19 cellular contexts compared by ENCODE assay signal in genomic region chr3:8442993-8443670, GRCh38. TPM values are rescaled to one million over a fixed set of nuclear protein-coding genes. Genes with fewer than 3 reads are reported as not detected.
DNase-seq lines count a peak whose midpoint lies in the region; ATAC-seq and TF ChIP-seq lines count a peak whose summit lies in the region.
"Had no signal": no experiment of that assay in that cellular context is flagged by ENCODE, and none has a peak within 500 bp of the region (broad histone marks: within the 10 kb centered on the region; RNA-seq: fewer than 3 reads in every experiment).

No MANE protein-coding gene starts in this region.

- H3K9ac ChIP-seq in PC-3 (ENCODE audit: low read length): peak overlapping the region; percentile 63

- H3F3A ChIP-seq in PC-3 (ENCODE audit: low read length, unreplicated experiment): no peaks in the 10 kb centered on the region

- no peaks in the 10 kb centered on the region for H3K4me1 Mint-ChIP-seq in activated naive CD8-positive, alpha-beta T cell treated with anti-CD3 and anti-CD28 coated beads for 36 hours
- H3K4me1 Mint-ChIP-seq in activated CD4-positive, alpha-beta T cell treated with anti-CD3 and anti-CD28 coated beads, Interleukin-2, amount 10 ng/mL, durations not matched to agents 24 days and 14 days: no peaks in the 10 kb centered on the region
- H3K4me1 Mint-ChIP-seq: immature natural killer cell had no signal

- 60 to 85% (median 71%) methylated on average over 5 of the region's 5 CpGs for WGBS in spleen, 5 donors

- CTCF ChIA-PET in PC-3 (lab: Charles Lee): interaction anchor here (1.1 kb wide), 1 partner anchor 178 kb away, joined by 5 read pairs; no protein-coding TSS in a partner anchor

- no peak overlapping the region for H3K4me3 ChIP-seq in PC-3 (ENCODE audit: low read length)
- H3K4me3 ChIP-seq in astrocyte of the spinal cord (ENCODE audit: low read depth, low read length): no peak overlapping the region
- no peak overlapping the region for H3K4me3 ChIP-seq in spleen
- H3K4me3 ChIP-seq: colonic mucosa, HAP-1, skin epidermis, testis had no signal

- H3K9me3 ChIP-seq in PC-3 (ENCODE audit: low read length) (no peaks in the 10 kb centered on the region), spleen (peaks cover 0 to 6% (median 0%) of the 10 kb centered on the region in 8 donors)
- H3K9me3 ChIP-seq: colonic mucosa, testis had no signal

- H3K79me2 ChIP-seq in PC-3 (ENCODE audit: low read length): no peaks in the 10 kb centered on the region

- H3K27me3 Mint-ChIP-seq in activated naive CD8-positive, alpha-beta T cell treated with anti-CD3 and anti-CD28 coated beads for 36 hours: peaks cover 7% of the 10 kb centered on the region
- no peaks in the 10 kb centered on the region for H3K27me3 Mint-ChIP-seq in activated CD4-positive, alpha-beta T cell treated with anti-CD3 and anti-CD28 coated beads, Interleukin-2, amount 10 ng/mL, durations not matched to agents 24 days and 14 days

- H3K4me1 ChIP-seq in PC-3 (ENCODE audit: insufficient read depth, low read length) (peaks cover 52% of the 10 kb centered on the region), spleen (peaks cover 8 to 50% (median 25%) of the 10 kb centered on the region in 6 donors)

- H2AFZ ChIP-seq in PC-3 (ENCODE audit: low read length): no peak overlapping the region

- H3K4me2 ChIP-seq in PC-3 (ENCODE audit: low read length): no peak overlapping the region; the same call in 1 of the 2 replicates

- intact Hi-C loops in PC-3 (cut with micrococcal nuclease) (loop anchor here (1.0 kb wide), 1 partner anchor 164 kb away; no protein-coding TSS in a partner anchor), spleen (cut with DNase I; ENCODE audit: low total_unique reads) (loop anchor here (5.0 kb wide), 1 partner anchor 179 kb away; no protein-coding TSS in a partner anchor), head of caudate nucleus (cut with DNase I) (loop anchor here (2.0 to 10.0 kb wide), 2 partner anchors 62 to 180 kb away; partner anchors contain the start of gene LMCD1)
- intact Hi-C loops in activated CD4-positive, alpha-beta T cell treated with anti-CD3 and anti-CD28 coated beads, Interleukin-2, amount 10 ng/mL, durations not matched to agents 24 days and 14 days (cut with micrococcal nuclease): loop anchor here (5.0 kb wide), 1 partner anchor 179 kb away; no protein-coding TSS in a partner anchor

- H3K4me3 Mint-ChIP-seq in activated naive CD8-positive, alpha-beta T cell treated with anti-CD3 and anti-CD28 coated beads for 36 hours: no peak overlapping the region
- no peak overlapping the region for H3K4me3 Mint-ChIP-seq in activated CD4-positive, alpha-beta T cell treated with anti-CD3 and anti-CD28 coated beads, Interleukin-2, amount 10 ng/mL, durations not matched to agents 24 days and 14 days
- H3K4me3 Mint-ChIP-seq: CD8-positive, alpha-beta memory T cell; immature natural killer cell; naive thymus-derived CD4-positive, alpha-beta T cell; T-helper 2 cell treated with Interferon-gamma antibody and Interleukin-4, amounts not matched to agents 5 μg/mL and 100 μg/mL, for 36 hours had no signal

- BruUV-seq in PC-3 (replicated peaks; lab: Mats Ljungman, UMichigan): no TSS peak

- peaks cover 3% of the 10 kb centered on the region for H3K9me3 Mint-ChIP-seq in activated naive CD8-positive, alpha-beta T cell treated with anti-CD3 and anti-CD28 coated beads for 36 hours
- no peaks in the 10 kb centered on the region for H3K9me3 Mint-ChIP-seq in activated CD4-positive, alpha-beta T cell treated with anti-CD3 and anti-CD28 coated beads, Interleukin-2, amount 10 ng/mL, durations not matched to agents 24 days and 14 days
- H3K9me3 Mint-ChIP-seq: immature natural killer cell; T-helper 2 cell treated with Interferon-gamma antibody and Interleukin-4, amounts not matched to agents 5 μg/mL and 100 μg/mL, for 36 hours had no signal

- H3K27ac ChIP-seq in PC-3 (ENCODE audit: low read length): peak overlapping the region; percentile 86; the same call in 1 of the 2 replicates
- peak overlapping the region in 7 of 8 donors; percentile 39 to 84 (median 70) for H3K27ac ChIP-seq in spleen

- ATAC-seq in PC-3: no peak
- ATAC-seq: naive thymus-derived CD4-positive, alpha-beta T cell had no signal

- H3K27ac Mint-ChIP-seq in activated naive CD8-positive, alpha-beta T cell treated with anti-CD3 and anti-CD28 coated beads for 36 hours: no peak overlapping the region
- no peak overlapping the region for H3K27ac Mint-ChIP-seq in activated CD4-positive, alpha-beta T cell treated with anti-CD3 and anti-CD28 coated beads, Interleukin-2, amount 10 ng/mL, durations not matched to agents 24 days and 14 days
- H3K27ac Mint-ChIP-seq: CD8-positive, alpha-beta memory T cell; immature natural killer cell; naive thymus-derived CD4-positive, alpha-beta T cell; T-helper 2 cell treated with Interferon-gamma antibody and Interleukin-4, amounts not matched to agents 5 μg/mL and 100 μg/mL, for 36 hours had no signal

- DNase-seq in PC-3: no peak
- DNase-seq in astrocyte of the spinal cord (ENCODE audit: low read depth, low spot score): peak; percentile 45
- DNase-seq in kidney glomerular epithelial cell (lab: John Stamatoyannopoulos, UW): peak; percentile 47
- no peak for DNase-seq in spleen
- no peak for DNase-seq in GDM1 (lab: John Stamatoyannopoulos, UW)
- no peak for DNase-seq in activated naive CD8-positive, alpha-beta T cell treated with anti-CD3 and anti-CD28 coated beads for 36 hours
- no peak for DNase-seq in head of caudate nucleus
- no peak for DNase-seq in activated CD4-positive, alpha-beta T cell treated with anti-CD3 and anti-CD28 coated beads, Interleukin-2, amount 10 ng/mL, durations not matched to agents 24 days and 14 days
- DNase-seq: activated CD8-positive, alpha-beta memory T cell treated with anti-CD3 and anti-CD28 coated beads for 24 hours; activated naive CD4-positive, alpha-beta T cell treated with Interleukin-2 at 50 U/mL for 16 hours; CD8-positive, alpha-beta memory T cell; colonic mucosa; immature natural killer cell; naive thymus-derived CD4-positive, alpha-beta T cell; NCI-H446 treated with DMSO at 0.1 percent for 48 hours; testis had no signal

- no peaks in the 10 kb centered on the region for H4K20me1 ChIP-seq in PC-3 (ENCODE audit: low read length)

- no peaks in the 10 kb centered on the region for H3K27me3 ChIP-seq in PC-3 (ENCODE audit: low read length)
- H3K27me3 ChIP-seq in spleen (replicated peaks in 1 of 7): no peaks in the 10 kb centered on the region
- H3K27me3 ChIP-seq: colonic mucosa, testis had no signal

- no peaks in the 10 kb centered on the region for H3K36me3 Mint-ChIP-seq in activated naive CD8-positive, alpha-beta T cell treated with anti-CD3 and anti-CD28 coated beads for 36 hours
- H3K36me3 Mint-ChIP-seq in activated CD4-positive, alpha-beta T cell treated with anti-CD3 and anti-CD28 coated beads, Interleukin-2, amount 10 ng/mL, durations not matched to agents 24 days and 14 days (ENCODE audit: low read depth): no peaks in the 10 kb centered on the region
- H3K36me3 Mint-ChIP-seq: CD8-positive, alpha-beta memory T cell; naive thymus-derived CD4-positive, alpha-beta T cell had no signal

- no peak for TF ChIP-seq POLR2A in spleen (IDR thresholded peaks at IDR 0.05)

- no peaks in the 10 kb centered on the region for H3K9me2 ChIP-seq in PC-3 (replicated peaks; ENCODE audit: low read length)

- in situ Hi-C loops in astrocyte of the spinal cord (cut with HindIII; ENCODE audit: low sequenced_read_pairs): no loop called here

- POLR2A ChIA-PET in PC-3 (lab: Charles Lee; ENCODE audit: unreplicated experiment): no interaction called here

- H3K36me3 ChIP-seq in PC-3 (ENCODE audit: low read depth, low read length) (no peaks in the 10 kb centered on the region), spleen (no peaks in the 10 kb centered on the region)
- H3K36me3 ChIP-seq: colonic mucosa, HAP-1 had no signal

- no peak for TF ChIP-seq CTCF in PC-3 (conservative IDR thresholded peaks at IDR 0.05; ENCODE audit: low read depth, low read length)
- no peak for TF ChIP-seq CTCF in astrocyte of the spinal cord (IDR thresholded peaks at IDR 0.05; ENCODE audit: low read depth, low read length)
- no peak for TF ChIP-seq CTCF in spleen (IDR thresholded peaks at IDR 0.05 in 8 of 11, conservative IDR thresholded peaks at IDR 0.05 in 3 of 11)

RNA-seq across cellular contexts. Expression of gene LMCD1, which starts 58.5 kb away (rescaled TPM):
- 8.2 and 9.1 TPM in 2 replicates for total RNA-seq in PC-3 (2014; rRNA removed)
- total RNA-seq in spleen: 100 to 1,000 TPM in 1 of 7 donors, 10 to 100 TPM in 6; 60.3 to 203 (median 81.5) TPM
- 10 to 100 TPM; 24.5 to 44.0 (median 33.2) TPM for polyA plus RNA-seq in spleen
- total RNA-seq in activated naive CD8-positive, alpha-beta T cell treated with anti-CD3 and anti-CD28 coated beads for 36 hours: 1 to 10 TPM; 2.3 to 2.7 TPM
- 0.52 and 0.93 TPM in 2 replicates for total RNA-seq in activated CD4-positive, alpha-beta T cell treated with anti-CD3 and anti-CD28 coated beads, Interleukin-2, amount 10 ng/mL, durations not matched to agents 24 days and 14 days
- polyA plus RNA-seq: naive thymus-derived CD4-positive, alpha-beta T cell had no signal

Comparison
In these comparisons a context has a peak if more than half of its experiments do, and no peak if none do; other contexts are left out.
1. DNase-seq: peak in astrocyte of the spinal cord (single experiment) and kidney glomerular epithelial cell (single experiment); none in PC-3 (single experiment), spleen (single experiment), GDM1 (single experiment), activated naive CD8-positive, alpha-beta T cell treated with anti-CD3 and anti-CD28 coated beads for 36 hours (single experiment), head of caudate nucleus (0 of 42) and activated CD4-positive, alpha-beta T cell treated with anti-CD3 and anti-CD28 coated beads, Interleukin-2, amount 10 ng/mL, durations not matched to agents 24 days and 14 days (single experiment).